1 cellular context compared by ENCODE assay signal in genomic region chr15:69092159-69092558, GRCh38.
TF ChIP-seq lines count a peak whose summit lies in the region.

No MANE protein-coding gene starts in this region.

TF ChIP-seq in HEK293, 187 proteins besides CTCF, POLR2A, EP300 and RAD21 (continued from another document):
- TF ChIP-seq BCL6B (tag by site-specific recombination; IDR thresholded peaks at IDR 0.05) (no peak), ZNF37A (tag by site-specific recombination; IDR thresholded peaks at IDR 0.05) (no peak), ZNF362 (tag by site-specific recombination; IDR thresholded peaks at IDR 0.05) (no peak), ZFP69B (tag by site-specific recombination; IDR thresholded peaks at IDR 0.05) (no peak), ZNF449 (tag by site-specific recombination; IDR thresholded peaks at IDR 0.05) (no peak), ZNF10 (tag by site-specific recombination; IDR thresholded peaks at IDR 0.05) (no peak), ZNF585B (tag by site-specific recombination; IDR thresholded peaks at IDR 0.05) (no peak), KLF16 (tag by site-specific recombination; IDR thresholded peaks at IDR 0.05) (no peak), ZNF701 (tag by site-specific recombination; IDR thresholded peaks at IDR 0.05) (no peak), ZBTB44 (tag by site-specific recombination; IDR thresholded peaks at IDR 0.05) (no peak), ZNF747 (tag by site-specific recombination; IDR thresholded peaks at IDR 0.05) (no peak), PRDM6 (tag by site-specific recombination; IDR thresholded peaks at IDR 0.05) (0 out of 2 replicates have a peak, but pooled peaks have one; percentile 10), OVOL3 (tag by site-specific recombination; IDR thresholded peaks at IDR 0.05) (no peak), ZNF660 (tag by site-specific recombination; IDR thresholded peaks at IDR 0.05) (no peak), AEBP2 (tag by site-specific recombination; IDR thresholded peaks at IDR 0.05; ENCODE audit: borderline replicate concordance) (no peak), ZNF433 (tag by site-specific recombination; IDR thresholded peaks at IDR 0.05; ENCODE audit: low read depth) (no peak), ZNF510 (tag by site-specific recombination; IDR thresholded peaks at IDR 0.05; ENCODE audit: insufficient replicate concordance) (no peak), ZNF610 (tag by site-specific recombination; IDR thresholded peaks at IDR 0.05; ENCODE audit: borderline replicate concordance) (no peak), ZNF48 (tag by site-specific recombination; IDR thresholded peaks at IDR 0.05) (no peak), ZNF18 (tag by site-specific recombination; IDR thresholded peaks at IDR 0.05) (no peak)
